Comparison of ENCODE assay signal across 11 cellular contexts in genomic region chr6:107495196-107495643, GRCh38. TPM values are rescaled to one million over a fixed set of nuclear protein-coding genes. Genes with fewer than 3 reads are reported as not detected.
DNase-seq lines count a peak whose midpoint lies in the region; ATAC-seq and TF ChIP-seq lines count a peak whose summit lies in the region.
"Had no signal": no experiment of that assay in that cellular context is flagged by ENCODE, and none has a peak within 500 bp of the region (broad histone marks: within the 10 kb centered on the region; RNA-seq: fewer than 3 reads in every experiment).

No MANE protein-coding gene starts in this region.

- peak overlapping the region; percentile 95 for H3K4me2 ChIP-seq in neural progenitor cell

- no peak for TF ChIP-seq CTCF in cardiac muscle cell (IDR thresholded peaks at IDR 0.05; ENCODE audit: low read depth, low read length)
- TF ChIP-seq CTCF in fibroblast of pulmonary artery (IDR thresholded peaks at IDR 0.05; ENCODE audit: low read length, missing control alignments): no peak
- no peak for TF ChIP-seq CTCF in neural progenitor cell (IDR thresholded peaks at IDR 0.05)

- DNase-seq in cardiac muscle cell (ENCODE audit: low read depth in 1 of 2, low spot score in 1 of 2): peak in 1 of 2 donors; percentile 73
- DNase-seq in cardiac septum (ENCODE audit: low spot score): no peak
- peak; percentile 67 for DNase-seq in fibroblast of pulmonary artery (ENCODE audit: low read depth)
- DNase-seq in neural progenitor cell (ENCODE audit: low spot score): no peak
- no peak for DNase-seq in UCSD-AML1 (lab: John Stamatoyannopoulos, UW; ENCODE audit: unreplicated experiment)
- DNase-seq in NCI-H1048 (lab: John Stamatoyannopoulos, UW): no peak
- DNase-seq in KBM-7: no peak
- DNase-seq: activated naive CD8-positive, alpha-beta T cell treated with anti-CD3 and anti-CD28 coated beads, Interleukin-2, amount 10 ng/mL, durations not matched to agents 7 days and 5 days; NCI-H524 treated with DMSO at 0.1 percent for 48 hours had no signal

- H4K20me1 ChIP-seq in neural progenitor cell (ENCODE audit: low read depth): peaks cover 37% of the 10 kb centered on the region

- H3K9me3 Mint-ChIP-seq in neural progenitor cell: no peaks in the 10 kb centered on the region
- H3K9me3 Mint-ChIP-seq: activated naive CD8-positive, alpha-beta T cell treated with anti-CD3 and anti-CD28 coated beads, Interleukin-2, amount 10 ng/mL, durations not matched to agents 7 days and 5 days had no signal

- peaks cover 5% of the 10 kb centered on the region for H3K36me3 Mint-ChIP-seq in neural progenitor cell
- H3K36me3 Mint-ChIP-seq: activated naive CD8-positive, alpha-beta T cell treated with anti-CD3 and anti-CD28 coated beads, Interleukin-2, amount 10 ng/mL, durations not matched to agents 7 days and 5 days had no signal

- H3K4me3 ChIP-seq in cardiac muscle cell (no peak overlapping the region), fibroblast of pulmonary artery (replicated peaks; ENCODE audit: low read depth, low read length) (peak overlapping the region; percentile 27), neural progenitor cell (no peak overlapping the region)
- H3K4me3 ChIP-seq: tibial nerve had no signal

- peaks cover 28% of the 10 kb centered on the region for H3K4me1 Mint-ChIP-seq in neural progenitor cell

- H3K9ac ChIP-seq in neural progenitor cell: no peak overlapping the region

- intact Hi-C loops in cardiac septum (cut with DNase I): no loop called here

- no peak overlapping the region for H2AFZ ChIP-seq in neural progenitor cell (replicated peaks)

- no peak overlapping the region for H3K4me3 Mint-ChIP-seq in neural progenitor cell
- H3K4me3 Mint-ChIP-seq: activated naive CD8-positive, alpha-beta T cell treated with anti-CD3 and anti-CD28 coated beads, Interleukin-2, amount 10 ng/mL, durations not matched to agents 7 days and 5 days had no signal

- ATAC-seq in GM18502 (IDR thresholded peaks at IDR 0.05; ENCODE audit: poor library complexity, unreplicated experiment): no peak

- no peak overlapping the region for H3K27ac Mint-ChIP-seq in neural progenitor cell
- H3K27ac Mint-ChIP-seq: activated naive CD8-positive, alpha-beta T cell treated with anti-CD3 and anti-CD28 coated beads, Interleukin-2, amount 10 ng/mL, durations not matched to agents 7 days and 5 days had no signal

- peaks cover 98% of the 10 kb centered on the region for H3K79me2 ChIP-seq in neural progenitor cell (ENCODE audit: low read depth)

- H3K36me3 ChIP-seq in cardiac muscle cell (no peaks in the 10 kb centered on the region), neural progenitor cell (no peaks in the 10 kb centered on the region)
- H3K36me3 ChIP-seq: tibial nerve had no signal

- peaks cover 35% of the 10 kb centered on the region for H3F3A ChIP-seq in neural progenitor cell (ENCODE audit: low read depth)

- peak overlapping the region; percentile 86 for H3K27ac ChIP-seq in cardiac muscle cell
- peak overlapping the region; percentile 54 for H3K27ac ChIP-seq in neural progenitor cell

- no peaks in the 10 kb centered on the region for H3K27me3 Mint-ChIP-seq in neural progenitor cell (ENCODE audit: insufficient read depth, low read depth)

- in situ Hi-C loops in KBM-7 (cut with MboI; ENCODE audit: low pct_unique_long_range_greater_than_20kb, low sequenced_read_pairs): no loop called here

- H3K4me1 ChIP-seq in cardiac muscle cell (ENCODE audit: low read depth) (peaks cover 42% of the 10 kb centered on the region), neural progenitor cell (peaks cover 63% of the 10 kb centered on the region)

- H3K9me3 ChIP-seq in cardiac muscle cell (ENCODE audit: low read depth) (no peaks in the 10 kb centered on the region), neural progenitor cell (ENCODE audit: low read depth) (no peaks in the 10 kb centered on the region)
- H3K9me3 ChIP-seq: tibial nerve had no signal

- H3K27me3 ChIP-seq in cardiac muscle cell (no peaks in the 10 kb centered on the region), neural progenitor cell (no peaks in the 10 kb centered on the region)

RNA-seq across cellular contexts. Expression of gene SOBP, which starts 5.3 kb away (rescaled TPM):
- total RNA-seq in cardiac muscle cell: 24.0 and 30.8 TPM in 2 replicates
- 27.5 and 34.9 TPM in 2 replicates for polyA plus RNA-seq in cardiac muscle cell
- 28.7 TPM for total RNA-seq in cardiac septum
- 11.0 and 12.6 TPM in 2 replicates for total RNA-seq in neural progenitor cell (ENCODE audit: low replicate concordance)

RNA-seq across cellular contexts. Expression of gene PDSS2, which starts 35.9 kb away (rescaled TPM):
- total RNA-seq in cardiac muscle cell: 12.3 and 18.0 TPM in 2 replicates
- 19.4 and 32.9 TPM in 2 replicates for polyA plus RNA-seq in cardiac muscle cell
- 16.8 TPM for total RNA-seq in cardiac septum
- total RNA-seq in neural progenitor cell (ENCODE audit: low replicate concordance): 11.6 and 14.9 TPM in 2 replicates
